Comparison of ENCODE assay signal across 17 cellular contexts in the genomic region with DNA sequence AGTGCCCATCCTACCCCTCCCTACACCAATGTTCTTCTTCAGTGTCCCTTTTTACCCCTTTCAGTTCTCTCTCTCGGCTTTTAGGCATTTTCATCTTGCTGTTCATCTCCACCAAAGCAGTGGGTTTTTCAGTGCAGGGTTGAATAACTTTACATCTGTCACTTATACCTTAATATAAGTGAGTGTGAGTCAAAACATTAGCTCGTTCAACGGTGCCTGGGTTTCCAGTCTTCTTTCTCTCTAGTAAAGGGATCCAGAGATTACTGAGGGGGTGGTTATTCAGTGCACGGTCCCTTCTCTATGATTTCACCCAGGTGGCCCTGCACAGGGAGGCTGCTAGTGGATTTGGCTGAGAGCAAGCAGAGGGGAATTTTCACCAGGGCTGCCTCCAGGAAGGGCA.
DNase-seq lines count a peak whose midpoint lies in the region; ATAC-seq, FAIRE-seq and TF ChIP-seq lines count a peak whose summit lies in the region.
"Had no signal": no experiment of that assay in that cellular context is flagged by ENCODE, and none has a peak within 500 bp of the region (broad histone marks: within the 10 kb centered on the region; RNA-seq: fewer than 3 reads in every experiment).

No MANE protein-coding gene starts in this region.

- SMC1A ChIA-PET in GM12878 (lab: Charles Lee; ENCODE audit: uncharacterized antibody, unreplicated experiment), result no interaction called here

- no peaks in the 10 kb centered on the region for H3K4me1 Mint-ChIP-seq in activated CD4-positive, alpha-beta memory T cell treated with anti-CD3 and anti-CD28 coated beads for 36 hours (ENCODE audit: low read depth)

- no peak overlapping the region for H3K27ac ChIP-seq in GM12878 (ENCODE audit: control insufficient read depth, insufficient read depth)
- H3K27ac ChIP-seq in adrenal gland, result no peak overlapping the region
- H3K27ac ChIP-seq: HL-60, PC-9 had no signal

- no peak overlapping the region for H3K4me3 Mint-ChIP-seq in activated CD4-positive, alpha-beta memory T cell treated with anti-CD3 and anti-CD28 coated beads for 36 hours
- H3K4me3 Mint-ChIP-seq: CD14-positive monocyte, GM23338 had no signal

- CTCF ChIA-PET in GM12878 (lab: Yijun Ruan, JAX), result no interaction called here
- CTCF ChIA-PET in activated CD4-positive, alpha-beta memory T cell treated with anti-CD3 and anti-CD28 coated beads for 36 hours (lab: Charles Lee), result no interaction called here

- no peaks in the 10 kb centered on the region; the same call in 2 of the 3 replicates for H3K9me3 ChIP-seq in GM12878 (replicated peaks; ENCODE audit: control insufficient read depth, insufficient read depth, low read length)
- H3K9me3 ChIP-seq in MG63, result no peaks in the 10 kb centered on the region
- H3K9me3 ChIP-seq in adrenal gland (replicated peaks in 1 of 3), result no peaks in the 10 kb centered on the region

- TF ChIP-seq RAD21 in GM12878 (IDR thresholded peaks at IDR 0.05; ENCODE audit: insufficient read depth, low read depth, low read length), result no peak

- in situ Hi-C loops in GM12878 (cut with MboI), result no loop called here

- no peak for TF ChIP-seq EP300 in GM12878 (IDR thresholded peaks at IDR 0.05; ENCODE audit: borderline replicate concordance in 1 of 2, control insufficient read depth in 1 of 2, low read depth in 2 of 2, low read length in 2 of 2)

- H3K27ac Mint-ChIP-seq in activated CD4-positive, alpha-beta memory T cell treated with anti-CD3 and anti-CD28 coated beads for 36 hours, result no peak overlapping the region
- H3K27ac Mint-ChIP-seq: CD14-positive monocyte, GM23338 had no signal

- ATAC-seq in GM19351 (IDR thresholded peaks at IDR 0.05; ENCODE audit: unreplicated experiment), result peak; percentile 53
- ATAC-seq in HG02885 (IDR thresholded peaks at IDR 0.05; ENCODE audit: poor library complexity, unreplicated experiment), result peak; percentile 63
- ATAC-seq in GM12878, result no peak; the same call in 2 of the 3 replicates
- ATAC-seq in GM21825 (IDR thresholded peaks at IDR 0.05; ENCODE audit: unreplicated experiment), result no peak
- ATAC-seq: GM23338, K562 had no signal

- H4K20me1 ChIP-seq in GM12878 (ENCODE audit: control insufficient read depth, insufficient read depth), result no peaks in the 10 kb centered on the region

- WGBS in GM12878 (ENCODE audit: insufficient coverage, insufficient replicate concordance, low lambda C conversion rate, missing lambda C conversion rate), result 3% methylated on average over 4 of the region's 4 CpGs
- WGBS in adrenal gland, 4 donors, result 80 to 88% (median 86%) methylated on average over 4 of the region's 4 CpGs

- H3K27me3 Mint-ChIP-seq in activated CD4-positive, alpha-beta memory T cell treated with anti-CD3 and anti-CD28 coated beads for 36 hours, result peaks cover 2% of the 10 kb centered on the region

- no peaks in the 10 kb centered on the region for H3K36me3 ChIP-seq in GM12878 (ENCODE audit: control insufficient read depth in 2 of 2, insufficient read depth in 2 of 2, low read length in 1 of 2)
- H3K36me3 ChIP-seq in MG63, result no peaks in the 10 kb centered on the region
- H3K36me3 ChIP-seq in adrenal gland (replicated peaks in 1 of 2), result no peaks in the 10 kb centered on the region

- no TSS peak for BruUV-seq in GM12878 (replicated peaks; lab: Mats Ljungman, UMichigan)

- no peak overlapping the region for H3K4me2 ChIP-seq in GM12878 (ENCODE audit: control insufficient read depth, insufficient read depth)
- H3K4me2 ChIP-seq: GM23338, PC-9 had no signal

- TF ChIP-seq POLR2A in GM12878 (IDR thresholded peaks at IDR 0.05; ENCODE audit: low read depth, low read length), result no peak
- TF ChIP-seq POLR2A in adrenal gland (IDR thresholded peaks at IDR 0.05), result no peak

- intact Hi-C loops in GM12878 (cut with micrococcal nuclease; ENCODE audit: unreplicated experiment) (no loop called here), adrenal gland (cut with DNase I) (no loop called here)
- intact Hi-C loops in activated CD4-positive, alpha-beta memory T cell treated with anti-CD3 and anti-CD28 coated beads for 36 hours (cut with micrococcal nuclease), result no loop called here

- TF ChIP-seq CTCF in GM12864 (IDR thresholded peaks at IDR 0.05; ENCODE audit: low read depth, low read length, missing control alignments) (no peak), GM12878 (IDR thresholded peaks at IDR 0.05 in 2 of 3, conservative IDR thresholded peaks at IDR 0.05 in 1 of 3; ENCODE audit: control insufficient read depth in 2 of 3, extremely low read depth in 1 of 3, insufficient read depth in 1 of 3, low read depth in 3 of 3, low read length in 3 of 3) (no peak), adrenal gland (IDR thresholded peaks at IDR 0.05) (no peak)

- H3K79me2 ChIP-seq in GM12878 (ENCODE audit: control insufficient read depth, insufficient read depth, low read length), result no peaks in the 10 kb centered on the region

- DNase-seq in GM12864 (ENCODE audit: low read depth) (peak; percentile 31), GM12878 (ENCODE audit: low read depth, low spot score) (peak; percentile 9), MG63 (no peak), adrenal gland (no peak)
- DNase-seq in activated CD4-positive, alpha-beta memory T cell treated with anti-CD3 and anti-CD28 coated beads for 36 hours, result no peak
- DNase-seq: COR-L47, NCI-H1048, NCI-H345, PC-9 had no signal

- FAIRE-seq in GM12878 (lab: Jason Lieb, UNC), result no peak
- FAIRE-seq: A204.1, K562 had no signal

- no peak overlapping the region for H3K9ac ChIP-seq in GM12878 (ENCODE audit: control insufficient read depth, insufficient read depth, low read length)

- POLR2A ChIA-PET in GM12878 (lab: Charles Lee), result no interaction called here
- POLR2A ChIA-PET in activated CD4-positive, alpha-beta memory T cell treated with anti-CD3 and anti-CD28 coated beads for 36 hours (lab: Charles Lee), result no interaction called here

- H2AFZ ChIP-seq in GM12878 (ENCODE audit: control insufficient read depth, low read depth, low read length), result no peak overlapping the region
- H2AFZ ChIP-seq: GM23338, PC-9 had no signal

- H3K4me3 ChIP-seq in GM12864 (ENCODE audit: low read depth, low read length) (no peak overlapping the region), GM12878 (no peak overlapping the region), MG63 (no peak overlapping the region), adrenal gland (no peak overlapping the region)
- H3K4me3 ChIP-seq: GM23338, K562, PC-9 had no signal

- H3K9me3 Mint-ChIP-seq in activated CD4-positive, alpha-beta memory T cell treated with anti-CD3 and anti-CD28 coated beads for 36 hours, result no peaks in the 10 kb centered on the region
- H3K9me3 Mint-ChIP-seq: CD14-positive monocyte, GM23338 had no signal

- no peaks in the 10 kb centered on the region for H3K4me1 ChIP-seq in GM12878 (ENCODE audit: control insufficient read depth, insufficient read depth, low read length)
- H3K4me1 ChIP-seq in adrenal gland (replicated peaks in 1 of 2), result peaks cover 0 to under 1% of the 10 kb centered on the region in 2 donors

- RAD21 ChIA-PET in GM12878 (lab: Charles Lee; ENCODE audit: unreplicated experiment), result no interaction called here

- H3K36me3 Mint-ChIP-seq in activated CD4-positive, alpha-beta memory T cell treated with anti-CD3 and anti-CD28 coated beads for 36 hours, result no peaks in the 10 kb centered on the region
- H3K36me3 Mint-ChIP-seq: CD14-positive monocyte had no signal

- no peaks in the 10 kb centered on the region; a peak in 1 of 4 replicates for H3K27me3 ChIP-seq in GM12878 (replicated peaks in 1 of 2; ENCODE audit: control insufficient read depth in 2 of 2, insufficient read depth in 2 of 2, low read length in 1 of 2)
- no peaks in the 10 kb centered on the region for H3K27me3 ChIP-seq in MG63
- H3K27me3 ChIP-seq in adrenal gland, result no peaks in the 10 kb centered on the region

TF ChIP-seq in GM12878, 131 proteins besides CTCF, POLR2A, EP300 and RAD21 (continues in another document):
- TF ChIP-seq NFIC (IDR thresholded peaks at IDR 0.05; ENCODE audit: low read depth, low read length), result peak; percentile 71; the same call in 1 of the 2 replicates
- TF ChIP-seq CREM (IDR thresholded peaks at IDR 0.05; ENCODE audit: low read depth), result peak; percentile 37; the same call in 1 of the 2 replicates
- peak; percentile 81 for TF ChIP-seq JUNB (IDR thresholded peaks at IDR 0.05)
- no peak for TF ChIP-seq PRDM15 (CRISPR knock-in tag; IDR thresholded peaks at IDR 0.05)
- TF ChIP-seq HDAC2 (IDR thresholded peaks at IDR 0.05), result no peak
- peak; percentile 68 for TF ChIP-seq RUNX3 (IDR thresholded peaks at IDR 0.05; ENCODE audit: low read length)

Comparison
In these comparisons a context has a peak if more than half of its experiments do, and no peak if none do; other contexts are left out.
1. DNase-seq: peak in GM12864 (single experiment) and GM12878 (single experiment); none in MG63 (single experiment), adrenal gland (0 of 7) and activated CD4-positive, alpha-beta memory T cell treated with anti-CD3 and anti-CD28 coated beads for 36 hours (single experiment).
2. ATAC-seq: peak in GM19351 (single experiment) and HG02885 (single experiment); none in GM12878 (single experiment) and GM21825 (single experiment).